ENCODE assay signal across 8 cellular contexts in the genomic region with DNA sequence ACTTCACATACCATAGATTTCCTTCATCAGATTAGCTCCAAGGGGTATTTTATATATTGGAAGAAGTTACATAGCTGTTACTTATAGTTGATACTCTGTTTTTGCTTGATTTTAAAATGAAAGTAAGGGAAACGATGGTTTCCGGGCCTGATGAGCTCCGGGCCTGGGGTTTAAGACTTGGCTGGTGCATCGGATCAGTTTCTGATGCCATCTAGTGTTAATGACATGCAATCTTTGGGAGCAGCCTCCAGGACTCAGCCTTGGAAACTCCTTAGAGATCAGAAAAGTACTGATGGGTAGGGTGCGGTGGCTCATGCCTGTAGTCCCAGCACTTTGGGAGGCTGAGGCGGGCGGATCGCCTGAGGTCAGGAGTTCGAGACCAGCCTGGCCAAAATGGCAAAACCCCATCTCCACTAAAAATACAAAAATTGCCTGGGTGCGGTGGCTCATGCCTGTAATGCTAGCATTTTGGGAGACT. TPM values are rescaled to one million over a fixed set of nuclear protein-coding genes. Genes with fewer than 3 reads are reported as not detected.
DNase-seq lines count a peak whose midpoint lies in the region; ATAC-seq, FAIRE-seq and TF ChIP-seq lines count a peak whose summit lies in the region.

No MANE protein-coding gene starts in this region.

- DNase-seq in ELR (ENCODE audit: low read depth) (peak; percentile 93), Karpas-422 (peak; percentile 56), RCC 7860 (ENCODE audit: low spot score) (peak; percentile 83), foreskin keratinocyte (peak; percentile 52 to 75), non-pigmented ciliary epithelial cell (ENCODE audit: low read depth) (peak; percentile 38), NCI-H446 treated with DMSO at 0.1 percent for 48 hours (lab: John Stamatoyannopoulos, UW) (no peak)
- peak; percentile 18 for DNase-seq in activated effector memory CD4-positive, alpha-beta T cell treated with Interleukin-2 at 50 U/mL for 16 hours

- H3K4me3 ChIP-seq in Karpas-422 (ENCODE audit: low read length), result no peak overlapping the region

- no peaks in the 10 kb centered on the region for H3K9me3 ChIP-seq in Karpas-422 (ENCODE audit: low read length)

- H3K27me3 ChIP-seq in Karpas-422 (ENCODE audit: low read length), result no peaks in the 10 kb centered on the region
- no peaks in the 10 kb centered on the region for H3K27me3 ChIP-seq in foreskin keratinocyte

- H3K4me1 ChIP-seq in Karpas-422 (ENCODE audit: low read length), result no peaks in the 10 kb centered on the region
- peaks cover 4% of the 10 kb centered on the region for H3K4me1 ChIP-seq in foreskin keratinocyte

- FAIRE-seq in RCC 7860 (lab: Jason Lieb, UNC), result peak; percentile 72

- H3K9ac ChIP-seq in Karpas-422 (ENCODE audit: low read length), result no peak overlapping the region

- H3K79me2 ChIP-seq in Karpas-422 (ENCODE audit: low read length), result no peaks in the 10 kb centered on the region

- peak; percentile 92 for TF ChIP-seq CTCF in foreskin keratinocyte (conservative IDR thresholded peaks at IDR 0.05)

- H3K4me2 ChIP-seq in Karpas-422 (ENCODE audit: low read depth, low read length, poor library complexity, severe bottlenecking), result peak overlapping the region; percentile 39

- H3K9me2 ChIP-seq in Karpas-422 (replicated peaks; ENCODE audit: insufficient read depth, low read length), result no peaks in the 10 kb centered on the region

- ATAC-seq in foreskin keratinocyte (peak; percentile 89), GM21360 (IDR thresholded peaks at IDR 0.05; ENCODE audit: unreplicated experiment) (no peak)

- H2AFZ ChIP-seq in Karpas-422 (ENCODE audit: low read length), result no peak overlapping the region

- H4K20me1 ChIP-seq in Karpas-422 (ENCODE audit: insufficient read depth, low read depth, low read length), result no peaks in the 10 kb centered on the region

- H3K36me3 ChIP-seq in Karpas-422 (ENCODE audit: insufficient read depth, low read length), result no peaks in the 10 kb centered on the region

- H3K27ac ChIP-seq in Karpas-422 (ENCODE audit: low read length) (no peak overlapping the region), foreskin keratinocyte (no peak overlapping the region)

RNA-seq across cellular contexts. Expression of a gene that starts 47.1 kb away (rescaled TPM):
- 39.5 and 78.2 TPM in 2 replicates for total RNA-seq in Karpas-422 (2014; rRNA removed; shearing (Covaris generic); ENCODE audit: low replicate concordance)
- 55.9 and 59.7 TPM in 2 replicates for total RNA-seq in foreskin keratinocyte
- polyA plus RNA-seq in foreskin keratinocyte, result 30.5 and 35.4 TPM in 2 replicates

RNA-seq across cellular contexts. Expression of a gene that starts 54.4 kb away (rescaled TPM):
- 0.97 and 2.3 TPM in 2 replicates for total RNA-seq in Karpas-422 (2014; rRNA removed; shearing (Covaris generic); ENCODE audit: low replicate concordance)
- 7.4 and 8.3 TPM in 2 replicates for total RNA-seq in foreskin keratinocyte
- 2.3 and 3.0 TPM in 2 replicates for polyA plus RNA-seq in foreskin keratinocyte
